ENCODE assay signal across 41 cellular contexts in genomic region chr10:99804471-99804870, GRCh38.
"Had no signal": no experiment of that assay in that cellular context is flagged by ENCODE, and none has a peak within 500 bp of the region (broad histone marks: within the 10 kb centered on the region; RNA-seq: fewer than 3 reads in every experiment).

No MANE protein-coding gene starts in this region.

- DNase-seq: activated effector memory CD4-positive, alpha-beta T cell treated with anti-CD3 and anti-CD28 coated beads, Interleukin-2, amount 50 U/mL, for 16 hours; activated effector memory CD4-positive, alpha-beta T cell treated with Interleukin-2 at 50 U/mL for 16 hours; activated gamma-delta T cell; activated gamma-delta T cell treated with Interleukin-2 at 50 U/mL for 16 hours; activated naive CD4-positive, alpha-beta T cell; activated naive CD4-positive, alpha-beta T cell treated with anti-CD3 and anti-CD28 coated beads for 36 hours; activated naive CD4-positive, alpha-beta T cell treated with anti-CD3 and anti-CD28 coated beads, Interleukin-2, amount 10 ng/mL, durations not matched to agents 7 days and 5 days; activated naive CD4-positive, alpha-beta T cell treated with anti-CD3 and anti-CD28 coated beads, Interleukin-2, amount 50 U/mL, for 16 hours; activated naive CD4-positive, alpha-beta T cell treated with Interleukin-2 at 50 U/mL for 16 hours; activated naive CD8-positive, alpha-beta T cell treated with anti-CD3 and anti-CD28 coated beads for 36 hours; activated naive CD8-positive, alpha-beta T cell treated with anti-CD3 and anti-CD28 coated beads, Interleukin-2, amount 10 ng/mL, durations not matched to agents 7 days and 5 days; activated naive CD8-positive, alpha-beta T cell treated with anti-CD3 and anti-CD28 coated beads, Interleukin-2, amount 50 U/mL, for 24 hours; activated T-cell treated with anti-CD3 and anti-CD28 coated beads for 4 hours; activated T-cell treated with anti-CD3 and anti-CD28 coated beads, Interleukin-2, amount 50 U/mL, for 1 hour; activated T-cell treated with anti-CD3 and anti-CD28 coated beads, Interleukin-2, amount 50 U/mL, for 24 hours; activated T-cell treated with anti-CD3 and anti-CD28 coated beads, Interleukin-2, amount 50 U/mL, for 4 hours; activated T-cell treated with anti-CD3 and anti-CD28 coated beads, Interleukin-2, amount 50 U/mL, for 48 hours; activated T-cell treated with anti-CD3 and anti-CD28 coated beads, Interleukin-2, amount 50 U/mL, for 72 hours; adrenal gland; amniotic stem cell; amygdala; anterior cingulate cortex; aorta; body of pancreas; brain microvascular endothelial cell; caudate nucleus; central memory CD4-positive, alpha-beta T cell; cerebellar nuclear complex had no signal

- H3K4me3 ChIP-seq: adrenal gland, ascending aorta, body of pancreas, breast epithelium, cardiac muscle cell had no signal

- H3K27me3 Mint-ChIP-seq: activated naive CD4-positive, alpha-beta T cell treated with anti-CD3 and anti-CD28 coated beads, Interleukin-2, amount 10 ng/mL, durations not matched to agents 7 days and 5 days; activated naive CD4-positive, alpha-beta T cell treated with anti-CD3 and anti-CD28 coated beads, Interleukin-2, amount 50 U/mL, for 24 hours; activated naive CD8-positive, alpha-beta T cell; activated naive CD8-positive, alpha-beta T cell treated with anti-CD3 and anti-CD28 coated beads for 36 hours; activated naive CD8-positive, alpha-beta T cell treated with anti-CD3 and anti-CD28 coated beads, Interleukin-2, amount 10 ng/mL, durations not matched to agents 7 days and 5 days; activated naive CD8-positive, alpha-beta T cell treated with anti-CD3 and anti-CD28 coated beads, Interleukin-2, amount 50 U/mL, for 24 hours; activated T-cell treated with anti-CD3 and anti-CD28 coated beads, Interleukin-2, amount 50 U/mL, for 24 hours; activated T-helper 17 cell treated with anti-CD3 and anti-CD28 coated beads, Interleukin-2, amount 50 U/mL, for 72 hours; central memory CD8-positive, alpha-beta T cell had no signal

- H3K27ac ChIP-seq: adrenal gland, ascending aorta, body of pancreas, brain microvascular endothelial cell, breast epithelium, cardiac muscle cell had no signal

- H3K4me1 ChIP-seq: adrenal gland, ascending aorta, body of pancreas, breast epithelium had no signal

- ATAC-seq: activated naive CD4-positive, alpha-beta T cell treated with anti-CD3 and anti-CD28 coated beads, Interleukin-2, amount 50 U/mL, for 72 hours; activated naive CD8-positive, alpha-beta T cell treated with anti-CD3 and anti-CD28 coated beads, Interleukin-2, amount 50 U/mL, for 24 hours; activated T-cell treated with anti-CD3 and anti-CD28 coated beads, Interleukin-2, amount 50 U/mL, for 4 hours; activated T-cell treated with anti-CD3 and anti-CD28 coated beads, Interleukin-2, amount 50 U/mL, for 72 hours; activated T-helper 17 cell treated with anti-CD3 and anti-CD28 coated beads, Interleukin-2, amount 50 U/mL, for 72 hours; body of pancreas had no signal

- H3K9me3 Mint-ChIP-seq: activated naive CD4-positive, alpha-beta T cell treated with anti-CD3 and anti-CD28 coated beads for 36 hours; activated naive CD4-positive, alpha-beta T cell treated with anti-CD3 and anti-CD28 coated beads, Interleukin-2, amount 10 ng/mL, durations not matched to agents 7 days and 5 days; activated naive CD4-positive, alpha-beta T cell treated with anti-CD3 and anti-CD28 coated beads, Interleukin-2, amount 50 U/mL, for 24 hours; activated naive CD4-positive, alpha-beta T cell treated with anti-CD3 and anti-CD28 coated beads, Interleukin-2, amount 50 U/mL, for 72 hours; activated naive CD8-positive, alpha-beta T cell treated with anti-CD3 and anti-CD28 coated beads for 36 hours; activated naive CD8-positive, alpha-beta T cell treated with anti-CD3 and anti-CD28 coated beads, Interleukin-2, amount 10 ng/mL, durations not matched to agents 7 days and 5 days; activated naive CD8-positive, alpha-beta T cell treated with anti-CD3 and anti-CD28 coated beads, Interleukin-2, amount 50 U/mL, for 24 hours; activated T-cell treated with anti-CD3 and anti-CD28 coated beads, Interleukin-2, amount 50 U/mL, for 24 hours; activated T-cell treated with anti-CD3 and anti-CD28 coated beads, Interleukin-2, amount 50 U/mL, for 4 hours; activated T-cell treated with anti-CD3 and anti-CD28 coated beads, Interleukin-2, amount 50 U/mL, for 72 hours; activated T-helper 1 cell treated with anti-CD3 and anti-CD28 coated beads, Interleukin-12 subunit alpha, Interleukin-12 subunit beta, Interleukin-2, Interleukin-4 antibody, amounts not matched to agents 30 ng/mL and 10 ng/mL and 1 ng/mL, durations not matched to agents 14 hours and 24 hours and 36 hours; activated T-helper 17 cell treated with anti-CD3 and anti-CD28 coated beads, Interleukin-2, amount 50 U/mL, for 72 hours; activated T-helper 2 cell treated with anti-CD3 and anti-CD28 coated beads, Interferon-gamma antibody, Interleukin-2, Interleukin-4, amounts not matched to agents 10 μg/mL and 5 μg/mL and 100 μg/mL, durations not matched to agents 14 hours and 24 hours and 36 hours; brain; central memory CD8-positive, alpha-beta T cell had no signal

- FAIRE-seq: astrocyte, bronchial epithelial cell had no signal

- H3K9me3 ChIP-seq: adrenal gland, ascending aorta, body of pancreas, breast epithelium had no signal

- H3K27me3 ChIP-seq: adrenal gland, ascending aorta, body of pancreas, brain microvascular endothelial cell, breast epithelium, cardiac muscle cell had no signal

- H3K27ac Mint-ChIP-seq: activated naive CD4-positive, alpha-beta T cell treated with anti-CD3 and anti-CD28 coated beads for 36 hours; activated naive CD4-positive, alpha-beta T cell treated with anti-CD3 and anti-CD28 coated beads, Interleukin-2, amount 10 ng/mL, durations not matched to agents 7 days and 5 days; activated naive CD4-positive, alpha-beta T cell treated with anti-CD3 and anti-CD28 coated beads, Interleukin-2, amount 50 U/mL, for 24 hours; activated naive CD8-positive, alpha-beta T cell; activated naive CD8-positive, alpha-beta T cell treated with anti-CD3 and anti-CD28 coated beads for 36 hours; activated naive CD8-positive, alpha-beta T cell treated with anti-CD3 and anti-CD28 coated beads, Interleukin-2, amount 10 ng/mL, durations not matched to agents 7 days and 5 days; activated naive CD8-positive, alpha-beta T cell treated with anti-CD3 and anti-CD28 coated beads, Interleukin-2, amount 50 U/mL, for 24 hours; activated T-cell treated with anti-CD3 and anti-CD28 coated beads, Interleukin-2, amount 50 U/mL, for 24 hours; activated T-cell treated with anti-CD3 and anti-CD28 coated beads, Interleukin-2, amount 50 U/mL, for 72 hours; activated T-helper 1 cell treated with anti-CD3 and anti-CD28 coated beads, Interleukin-12 subunit alpha, Interleukin-12 subunit beta, Interleukin-2, Interleukin-4 antibody, amounts not matched to agents 30 ng/mL and 10 ng/mL and 1 ng/mL, durations not matched to agents 14 hours and 24 hours and 36 hours; activated T-helper 17 cell treated with anti-CD3 and anti-CD28 coated beads, Interleukin-2, amount 50 U/mL, for 72 hours; activated T-helper 2 cell treated with anti-CD3 and anti-CD28 coated beads, Interferon-gamma antibody, Interleukin-2, Interleukin-4, amounts not matched to agents 10 μg/mL and 5 μg/mL and 100 μg/mL, durations not matched to agents 14 hours and 24 hours and 36 hours; brain had no signal

- H3K36me3 ChIP-seq: adrenal gland, ascending aorta, brain microvascular endothelial cell, breast epithelium, cardiac muscle cell had no signal

- H3K4me3 Mint-ChIP-seq: activated naive CD4-positive, alpha-beta T cell treated with anti-CD3 and anti-CD28 coated beads for 36 hours; activated naive CD4-positive, alpha-beta T cell treated with anti-CD3 and anti-CD28 coated beads, Interleukin-2, amount 10 ng/mL, durations not matched to agents 7 days and 5 days; activated naive CD4-positive, alpha-beta T cell treated with anti-CD3 and anti-CD28 coated beads, Interleukin-2, amount 50 U/mL, for 24 hours; activated naive CD8-positive, alpha-beta T cell; activated naive CD8-positive, alpha-beta T cell treated with anti-CD3 and anti-CD28 coated beads for 36 hours; activated naive CD8-positive, alpha-beta T cell treated with anti-CD3 and anti-CD28 coated beads, Interleukin-2, amount 10 ng/mL, durations not matched to agents 7 days and 5 days; activated naive CD8-positive, alpha-beta T cell treated with anti-CD3 and anti-CD28 coated beads, Interleukin-2, amount 50 U/mL, for 24 hours; activated T-cell treated with anti-CD3 and anti-CD28 coated beads, Interleukin-2, amount 50 U/mL, for 24 hours; activated T-cell treated with anti-CD3 and anti-CD28 coated beads, Interleukin-2, amount 50 U/mL, for 4 hours; activated T-cell treated with anti-CD3 and anti-CD28 coated beads, Interleukin-2, amount 50 U/mL, for 72 hours; activated T-helper 1 cell treated with anti-CD3 and anti-CD28 coated beads, Interleukin-12 subunit alpha, Interleukin-12 subunit beta, Interleukin-2, Interleukin-4 antibody, amounts not matched to agents 30 ng/mL and 10 ng/mL and 1 ng/mL, durations not matched to agents 14 hours and 24 hours and 36 hours; activated T-helper 17 cell treated with anti-CD3 and anti-CD28 coated beads, Interleukin-2, amount 50 U/mL, for 72 hours; brain; central memory CD8-positive, alpha-beta T cell had no signal

- H3K36me3 Mint-ChIP-seq: activated naive CD4-positive, alpha-beta T cell treated with anti-CD3 and anti-CD28 coated beads, Interleukin-2, amount 10 ng/mL, durations not matched to agents 7 days and 5 days; activated naive CD4-positive, alpha-beta T cell treated with anti-CD3 and anti-CD28 coated beads, Interleukin-2, amount 50 U/mL, for 72 hours; activated naive CD8-positive, alpha-beta T cell treated with anti-CD3 and anti-CD28 coated beads for 36 hours; activated naive CD8-positive, alpha-beta T cell treated with anti-CD3 and anti-CD28 coated beads, Interleukin-2, amount 10 ng/mL, durations not matched to agents 7 days and 5 days; brain had no signal

- H3K4me1 Mint-ChIP-seq: activated naive CD4-positive, alpha-beta T cell treated with anti-CD3 and anti-CD28 coated beads, Interleukin-2, amount 10 ng/mL, durations not matched to agents 7 days and 5 days; activated naive CD4-positive, alpha-beta T cell treated with anti-CD3 and anti-CD28 coated beads, Interleukin-2, amount 50 U/mL, for 24 hours; activated naive CD8-positive, alpha-beta T cell treated with anti-CD3 and anti-CD28 coated beads for 36 hours; activated naive CD8-positive, alpha-beta T cell treated with anti-CD3 and anti-CD28 coated beads, Interleukin-2, amount 10 ng/mL, durations not matched to agents 7 days and 5 days; activated naive CD8-positive, alpha-beta T cell treated with anti-CD3 and anti-CD28 coated beads, Interleukin-2, amount 50 U/mL, for 24 hours; activated T-helper 17 cell treated with anti-CD3 and anti-CD28 coated beads, Interleukin-2, amount 50 U/mL, for 72 hours; brain; central memory CD8-positive, alpha-beta T cell had no signal
